8 cellular contexts compared by ENCODE assay signal in the genomic region with DNA sequence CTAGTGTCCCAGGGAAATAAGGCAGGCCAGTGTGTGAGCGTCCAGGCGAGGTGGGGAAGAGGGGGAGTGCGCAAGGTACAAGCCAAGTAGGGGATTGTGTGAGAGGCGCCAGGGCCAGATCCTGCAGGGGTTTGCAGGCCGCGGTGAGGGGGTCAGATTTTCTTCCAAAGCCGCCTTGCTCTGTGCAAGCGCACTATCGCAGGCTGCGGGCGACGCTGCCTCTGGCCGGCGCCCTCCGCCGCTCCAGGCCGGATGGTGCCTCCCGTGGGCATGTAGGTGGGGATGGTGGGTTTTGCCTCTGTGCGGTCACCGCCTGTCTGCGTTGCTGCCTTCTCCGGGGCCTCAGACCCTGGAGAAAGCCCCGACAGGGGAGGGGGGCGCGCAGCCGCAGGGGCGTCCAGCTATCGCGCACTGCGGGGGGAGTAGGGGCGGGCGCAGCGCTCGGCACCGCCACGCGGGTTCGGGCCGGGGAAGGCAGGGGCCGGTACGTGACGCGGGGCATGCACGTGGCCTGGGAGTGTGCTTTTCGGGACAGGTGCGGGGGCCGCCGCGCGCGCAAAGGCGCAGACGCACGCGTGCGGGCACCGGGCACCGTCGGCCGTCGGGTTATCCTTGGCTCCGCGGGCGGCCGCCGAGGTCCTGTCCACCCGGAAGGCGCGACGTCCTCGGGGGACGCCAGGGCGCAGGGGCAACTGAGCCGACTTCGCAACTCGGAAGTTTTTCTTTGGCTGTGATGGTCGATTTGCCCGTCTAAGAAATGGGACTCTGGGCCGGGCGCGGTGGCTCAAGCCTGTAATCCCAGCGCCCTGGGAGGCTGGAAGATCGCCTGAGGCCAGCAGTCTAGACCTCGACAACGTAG. TPM values are rescaled to one million over a fixed set of nuclear protein-coding genes. Genes with fewer than 3 reads are reported as not detected.
DNase-seq lines count a peak whose midpoint lies in the region; ATAC-seq and TF ChIP-seq lines count a peak whose summit lies in the region.

No MANE protein-coding gene starts in this region.

- H3K27ac ChIP-seq in DOHH2 (ENCODE audit: low read depth, low read length) (peak overlapping the region; percentile 69), ovary (peak overlapping the region; percentile 60 to 66)

- H4K20me1 ChIP-seq in DOHH2 (ENCODE audit: control insufficient read depth, insufficient read depth, low read depth, low read length), result peaks cover 24% of the 10 kb centered on the region

- H3K27me3 ChIP-seq in DOHH2 (ENCODE audit: control insufficient read depth, low read length), result no peaks in the 10 kb centered on the region
- no peaks in the 10 kb centered on the region for H3K27me3 ChIP-seq in NT2/D1 (ENCODE audit: insufficient read depth, insufficient read length)
- H3K27me3 ChIP-seq in ovary, result no peaks in the 10 kb centered on the region

- H3K9me3 ChIP-seq in DOHH2 (ENCODE audit: control insufficient read depth, insufficient read depth, low read length) (no peaks in the 10 kb centered on the region), NT2/D1 (ENCODE audit: insufficient read depth, low read length) (no peaks in the 10 kb centered on the region), ovary (no peaks in the 10 kb centered on the region)

- peaks cover 8% of the 10 kb centered on the region; the same call in 1 of the 2 replicates for H3F3A ChIP-seq in DOHH2 (ENCODE audit: control insufficient read depth, insufficient read depth)

- H3K9ac ChIP-seq in NT2/D1 (ENCODE audit: insufficient read length, low read depth), result peak overlapping the region; percentile 73

- WGBS in ovary, 3 donors, result 2 to 5% (median 2%) methylated on average over 65 to 85 of the region's 85 CpGs

- TF ChIP-seq EP300 in ovary (IDR thresholded peaks at IDR 0.05), result no peak

- DNase-seq in NT2/D1 (ENCODE audit: low read depth, low spot score), result peak; percentile 62
- peak; percentile 47 for DNase-seq in activated naive CD4-positive, alpha-beta T cell treated with Interleukin-2 at 50 U/mL for 16 hours
- peak in 39 of 42 donors; percentile 17 to 68 (median 42) for DNase-seq in head of caudate nucleus
- peak; percentile 56 to 77 (median 68) for DNase-seq in ovary
- DNase-seq in AML-193 (lab: John Stamatoyannopoulos, UW), result no peak
- DNase-seq in HPDE6-E6E7 (ENCODE audit: extremely low spot score), result no peak

- peaks cover 30% of the 10 kb centered on the region for H3K36me3 ChIP-seq in DOHH2 (ENCODE audit: control insufficient read depth, low read length)
- peaks cover 26% of the 10 kb centered on the region for H3K36me3 ChIP-seq in NT2/D1 (ENCODE audit: insufficient read depth, insufficient read length, low read length)
- no peaks in the 10 kb centered on the region for H3K36me3 ChIP-seq in ovary

- H3K4me2 ChIP-seq in DOHH2 (ENCODE audit: low read length), result peak overlapping the region; percentile 88

- no peaks in the 10 kb centered on the region for H3K9me2 ChIP-seq in DOHH2 (replicated peaks; ENCODE audit: control insufficient read depth, low read length)

- intact Hi-C loops in head of caudate nucleus (cut with DNase I), result loop anchor here (5.0 kb wide), 1 partner anchor 223 kb away; a partner anchor contains a TSS
- intact Hi-C loops in ovary (cut with DNase I), result loop anchor here in 2 of 4 donors (5.0 kb wide), 2 partner anchors 128 to 133 kb away; a partner anchor contains a TSS

- peaks cover 45% of the 10 kb centered on the region for H3K79me2 ChIP-seq in DOHH2 (ENCODE audit: control insufficient read depth, low read length)

- H3K4me1 ChIP-seq in DOHH2 (ENCODE audit: control insufficient read depth, low read length) (peaks cover 53% of the 10 kb centered on the region), NT2/D1 (ENCODE audit: insufficient read depth, insufficient read length) (no peaks in the 10 kb centered on the region), ovary (ENCODE audit: insufficient read depth) (peaks cover 4% of the 10 kb centered on the region)

- TF ChIP-seq CTCF in DOHH2 (IDR thresholded peaks at IDR 0.05; ENCODE audit: low read depth, low read length, poor library complexity, severe bottlenecking) (no peak), ovary (IDR thresholded peaks at IDR 0.05) (no peak)

- no peak for TF ChIP-seq POLR2A in ovary (IDR thresholded peaks at IDR 0.05)

- H3K4me3 ChIP-seq in DOHH2 (ENCODE audit: low read length) (peak overlapping the region; percentile 81), NT2/D1 (ENCODE audit: insufficient read length, low read depth) (peak overlapping the region; percentile 72), ovary (peak overlapping the region; percentile 64)

- ATAC-seq in HG02763 (IDR thresholded peaks at IDR 0.05; ENCODE audit: unreplicated experiment), result no peak

RNA-seq across cellular contexts. Expression of a gene that starts 1.1 kb away (rescaled TPM):
- 10 to 100 TPM; 31.2 to 76.1 (median 57.5) TPM for total RNA-seq in ovary
- 10 to 100 TPM; 15.7 to 29.1 TPM for polyA plus RNA-seq in ovary

Comparison
In these comparisons a context has a peak if more than half of its experiments do, and no peak if none do; other contexts are left out.
1. DNase-seq: peak in NT2/D1 (single experiment), activated naive CD4-positive, alpha-beta T cell treated with Interleukin-2 at 50 U/mL for 16 hours (single experiment), head of caudate nucleus (39 of 42) and ovary (5 of 5); none in AML-193 (0 of 2) and HPDE6-E6E7 (single experiment).
2. Peak in every context shown above with its lines, with median percentiles within 50 percentile points of each other: H3K4me3 ChIP-seq.